In genomic region chr11:3148990-3149851, GRCh38 we compare ENCODE assay signal across 1 cellular context.
TF ChIP-seq lines count a peak whose summit lies in the region.

No MANE protein-coding gene starts in this region.

TF ChIP-seq in H1, 55 proteins besides CTCF, POLR2A, EP300 and RAD21:
- TF ChIP-seq CREB1 (IDR thresholded peaks at IDR 0.05) (no peak), USF2 (IDR thresholded peaks at IDR 0.05; ENCODE audit: low read length) (no peak), SAP30 (IDR thresholded peaks at IDR 0.05; ENCODE audit: insufficient read depth, insufficient replicate concordance, low read length) (no peak), TAF1 (IDR thresholded peaks at IDR 0.05; ENCODE audit: low read depth, low read length) (no peak), YY1 (IDR thresholded peaks at IDR 0.05; ENCODE audit: low read depth, low read length) (no peak), NANOG (IDR thresholded peaks at IDR 0.05; ENCODE audit: insufficient read depth, low read depth, low read length, poor library complexity, severe bottlenecking) (no peak), SP2 (IDR thresholded peaks at IDR 0.05; ENCODE audit: low read length) (no peak), SIN3A (conservative IDR thresholded peaks at IDR 0.05 in 1 of 2, IDR thresholded peaks at IDR 0.05 in 1 of 2; ENCODE audit: low read depth in 1 of 2, low read length in 2 of 2) (no peak), HDAC6 (IDR thresholded peaks at IDR 0.05; ENCODE audit: low read depth, low read length) (no peak), CBX5 (IDR thresholded peaks at IDR 0.05; ENCODE audit: low read depth, low read length) (no peak)
